Comparison of ENCODE assay signal across 20 cellular contexts in the genomic region with DNA sequence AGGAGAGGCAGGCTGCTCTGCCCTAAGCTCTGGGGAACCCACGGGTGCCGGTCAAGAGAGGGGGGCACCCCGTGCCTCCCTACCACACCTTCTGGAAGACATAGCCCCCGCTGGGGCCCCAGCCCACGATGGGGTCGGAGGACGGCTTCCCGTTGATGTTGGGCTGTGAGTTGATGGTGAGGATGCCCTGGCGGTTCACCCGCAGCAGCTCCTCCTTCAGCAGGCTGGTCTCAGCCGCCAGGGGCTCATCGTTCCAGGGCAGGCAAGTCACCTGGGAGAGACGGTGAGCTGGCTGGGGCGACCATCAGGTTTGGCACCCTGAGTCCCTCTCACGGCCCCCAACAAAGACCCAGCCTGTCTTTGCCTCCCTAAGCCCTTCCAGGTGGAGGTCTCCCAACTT. TPM values are rescaled to one million over a fixed set of nuclear protein-coding genes. Genes with fewer than 3 reads are reported as not detected.
"Had no signal": no experiment of that assay in that cellular context is flagged by ENCODE, and none has a peak within 500 bp of the region (broad histone marks: within the 10 kb centered on the region; RNA-seq: fewer than 3 reads in every experiment).

No MANE protein-coding gene starts in this region.

- H3K79me2 ChIP-seq: parathyroid adenoma had no signal

- H3K9ac ChIP-seq: parathyroid adenoma had no signal

- H3K36me3 Mint-ChIP-seq: natural killer cell treated with Interleukin-12 subunit alpha and Interleukin-12 subunit beta and Interleukin-15 and Interleukin-18, amount 100 ng/mL, for 72 hours had no signal

- H3K9me3 ChIP-seq: neutrophil had no signal

- H3K27ac Mint-ChIP-seq: activated CD4-positive, alpha-beta memory T cell treated with anti-CD3 and anti-CD28 coated beads for 36 hours; activated naive CD8-positive, alpha-beta T cell treated with anti-CD3 and anti-CD28 coated beads for 36 hours; natural killer cell treated with Interleukin-12 subunit alpha and Interleukin-12 subunit beta and Interleukin-15 and Interleukin-18, amount 100 ng/mL, for 72 hours; stimulated activated naive CD8-positive, alpha-beta T cell treated with anti-CD3 and anti-CD28 coated beads, Interleukin-15, amount 100 ng/mL, for 72 hours; WTC11 had no signal

- H3K27ac ChIP-seq: epithelial cell of prostate, neutrophil, parathyroid adenoma had no signal

- H3K4me3 ChIP-seq: dorsolateral prefrontal cortex had no signal

- DNase-seq: activated CD4-positive, alpha-beta memory T cell treated with anti-CD3 and anti-CD28 coated beads for 36 hours; activated CD4-positive, alpha-beta T cell treated with anti-CD3 and anti-CD28 coated beads for 4 hours; activated naive CD4-positive, alpha-beta T cell; activated naive CD8-positive, alpha-beta T cell treated with anti-CD3 and anti-CD28 coated beads for 36 hours; amniotic stem cell; caudate nucleus; foreskin fibroblast; kidney glomerular epithelial cell; stimulated activated CD4-positive, alpha-beta T cell treated with anti-CD3 and anti-CD28 coated beads, Interleukin-2, amount 100 ng/mL, for 48 hours; stimulated activated naive CD8-positive, alpha-beta T cell treated with anti-CD3 and anti-CD28 coated beads, Interleukin-15, amount 100 ng/mL, for 72 hours had no signal

- ATAC-seq: natural killer cell treated with Interleukin-12 subunit alpha and Interleukin-12 subunit beta and Interleukin-15 and Interleukin-18, amount 100 ng/mL, for 72 hours; stimulated activated naive CD8-positive, alpha-beta T cell treated with anti-CD3 and anti-CD28 coated beads, Interleukin-15, amount 100 ng/mL, for 72 hours; WTC11 had no signal

- H3K4me1 Mint-ChIP-seq: activated naive CD8-positive, alpha-beta T cell treated with anti-CD3 and anti-CD28 coated beads for 36 hours; stimulated activated naive CD8-positive, alpha-beta T cell treated with anti-CD3 and anti-CD28 coated beads, Interleukin-15, amount 100 ng/mL, for 72 hours; WTC11 had no signal

- H2AFZ ChIP-seq: parathyroid adenoma had no signal

- H3K27me3 ChIP-seq: dorsolateral prefrontal cortex, neutrophil had no signal

- H3K4me1 ChIP-seq: parathyroid adenoma had no signal

- H3K9me3 Mint-ChIP-seq: activated CD4-positive, alpha-beta memory T cell treated with anti-CD3 and anti-CD28 coated beads for 36 hours; activated naive CD8-positive, alpha-beta T cell treated with anti-CD3 and anti-CD28 coated beads for 36 hours; natural killer cell treated with Interleukin-12 subunit alpha and Interleukin-12 subunit beta and Interleukin-15 and Interleukin-18, amount 100 ng/mL, for 72 hours; stimulated activated naive CD8-positive, alpha-beta T cell treated with anti-CD3 and anti-CD28 coated beads, Interleukin-15, amount 100 ng/mL, for 72 hours; WTC11 had no signal

- H3K4me3 Mint-ChIP-seq: activated CD4-positive, alpha-beta memory T cell treated with anti-CD3 and anti-CD28 coated beads for 36 hours; activated naive CD8-positive, alpha-beta T cell treated with anti-CD3 and anti-CD28 coated beads for 36 hours; natural killer cell treated with Interleukin-12 subunit alpha and Interleukin-12 subunit beta and Interleukin-15 and Interleukin-18, amount 100 ng/mL, for 72 hours; stimulated activated naive CD8-positive, alpha-beta T cell treated with anti-CD3 and anti-CD28 coated beads, Interleukin-15, amount 100 ng/mL, for 72 hours; WTC11 had no signal

- H3K27me3 Mint-ChIP-seq: activated CD4-positive, alpha-beta memory T cell treated with anti-CD3 and anti-CD28 coated beads for 36 hours; activated naive CD8-positive, alpha-beta T cell treated with anti-CD3 and anti-CD28 coated beads for 36 hours; natural killer cell treated with Interleukin-12 subunit alpha and Interleukin-12 subunit beta and Interleukin-15 and Interleukin-18, amount 100 ng/mL, for 72 hours; stimulated activated naive CD8-positive, alpha-beta T cell treated with anti-CD3 and anti-CD28 coated beads, Interleukin-15, amount 100 ng/mL, for 72 hours had no signal

RNA-seq across cellular contexts. Expression of a gene that starts 31.8 kb away (rescaled TPM):
- total RNA-seq: activated CD4-positive, alpha-beta memory T cell treated with anti-CD3 and anti-CD28 coated beads for 36 hours; activated naive CD8-positive, alpha-beta T cell treated with anti-CD3 and anti-CD28 coated beads for 36 hours; natural killer cell treated with Interleukin-12 subunit alpha and Interleukin-12 subunit beta and Interleukin-15 and Interleukin-18, amount 100 ng/mL, for 72 hours; temporal lobe had no signal

RNA-seq across cellular contexts. Expression of a gene that starts 53.8 kb away (rescaled TPM):
- total RNA-seq: activated CD4-positive, alpha-beta memory T cell treated with anti-CD3 and anti-CD28 coated beads for 36 hours; activated naive CD8-positive, alpha-beta T cell treated with anti-CD3 and anti-CD28 coated beads for 36 hours; lower leg skin; natural killer cell treated with Interleukin-12 subunit alpha and Interleukin-12 subunit beta and Interleukin-15 and Interleukin-18, amount 100 ng/mL, for 72 hours; renal cortical epithelial cell; urinary bladder; WTC11 had no signal
